Comparison of ENCODE assay signal across 8 cellular contexts in genomic region chr1:111507411-111508201, GRCh38. TPM values are rescaled to one million over a fixed set of nuclear protein-coding genes. Genes with fewer than 3 reads are reported as not detected.
DNase-seq lines count a peak whose midpoint lies in the region; ATAC-seq, FAIRE-seq and TF ChIP-seq lines count a peak whose summit lies in the region.

No MANE protein-coding gene starts in this region.

- no peaks in the 10 kb centered on the region for H3K27me3 ChIP-seq in trophoblast cell (ENCODE audit: insufficient read depth, low read length)

- H3K14ac ChIP-seq in trophoblast cell (ENCODE audit: low read length) = peak overlapping the region; percentile 76

- H2AFZ ChIP-seq in trophoblast cell (ENCODE audit: insufficient read depth, low read length, poor library complexity) = peak overlapping the region; percentile 41

- H2BK5ac ChIP-seq in trophoblast cell (ENCODE audit: low read depth, low read length, poor library complexity) = peak overlapping the region; percentile 5

- FAIRE-seq in urothelium cell line (lab: Jason Lieb, UNC) = no peak

- H3K18ac ChIP-seq in trophoblast cell (ENCODE audit: low read length) = peak overlapping the region; percentile 54

- intact Hi-C loops in Right ventricle myocardium superior (cut with DNase I) = loop anchor here (2.0 kb wide), 1 partner anchor 149 kb away; no protein-coding TSS in a partner anchor

- WGBS in trophoblast cell (ENCODE audit: extremely low coverage, insufficient coverage, insufficient read length) = no CpG with 5 or more reads among the region's 15 CpGs

- peak overlapping the region; percentile 4 for H2BK120ac ChIP-seq in trophoblast cell (ENCODE audit: insufficient read depth, low read length, poor library complexity)

- no peaks in the 10 kb centered on the region for H3K36me3 ChIP-seq in trophoblast cell (ENCODE audit: control insufficient read depth in 1 of 2, insufficient read depth in 2 of 2, low read length in 2 of 2)

- H3K27ac ChIP-seq in trophoblast cell (ENCODE audit: low read depth, low read length) = peak overlapping the region; percentile 66

- peak overlapping the region; percentile 71 for H4K8ac ChIP-seq in trophoblast cell (ENCODE audit: low read depth, low read length)

- H3K9me3 ChIP-seq in trophoblast cell (ENCODE audit: insufficient read depth, low read depth, low read length) = no peaks in the 10 kb centered on the region

- TF ChIP-seq CTCF in AG09309 (IDR thresholded peaks at IDR 0.05; ENCODE audit: control insufficient read depth, insufficient read depth, low read depth, low read length, missing control alignments) = peak; percentile 33

- no peak overlapping the region for H3K23ac ChIP-seq in trophoblast cell (ENCODE audit: low read length)

- H2BK12ac ChIP-seq in trophoblast cell (ENCODE audit: low read length) = peak overlapping the region; percentile 3

- peak overlapping the region; percentile 81 for H4K91ac ChIP-seq in trophoblast cell (ENCODE audit: low read depth, low read length)

- H3K4ac ChIP-seq in trophoblast cell (ENCODE audit: low read depth, low read length) = peak overlapping the region; percentile 16

- peak overlapping the region; percentile 20 for H3K9ac ChIP-seq in trophoblast cell (ENCODE audit: low read length)

- no peak overlapping the region for H2AK5ac ChIP-seq in trophoblast cell (ENCODE audit: low read length)

- TF ChIP-seq POLR2A in GM19099 (IDR thresholded peaks at IDR 0.05; ENCODE audit: extremely low read depth, insufficient read length, low read depth) = peak; percentile 62

- H3K4me3 ChIP-seq in AG09309 (ENCODE audit: control insufficient read depth, low read depth, low read length) = peak overlapping the region; percentile 15
- peak overlapping the region; percentile 62 for H3K4me3 ChIP-seq in trophoblast cell (ENCODE audit: low read depth, low read length)

- peaks cover 5% of the 10 kb centered on the region for H3K79me1 ChIP-seq in trophoblast cell (ENCODE audit: low read length)

- peaks cover 3% of the 10 kb centered on the region for H3K79me2 ChIP-seq in trophoblast cell (ENCODE audit: control insufficient read depth, insufficient read depth, low read length, poor library complexity)

- ATAC-seq in HG03280 (IDR thresholded peaks at IDR 0.05; ENCODE audit: unreplicated experiment) (peak; percentile 45), Right ventricle myocardium superior (ENCODE audit: poor library complexity) (peak; percentile 75)

- H3K4me2 ChIP-seq in trophoblast cell (ENCODE audit: low read length) = peak overlapping the region; percentile 65

- peak overlapping the region; percentile 94 for H4K12ac ChIP-seq in trophoblast cell (ENCODE audit: low read depth, low read length)

- peaks cover 3 to 7% of the 10 kb centered on the region in 2 experiments for H3K4me1 ChIP-seq in trophoblast cell (ENCODE audit: control insufficient read depth in 1 of 2, insufficient read depth in 2 of 2, low read length in 2 of 2)

- DNase-seq in AG09309 (ENCODE audit: low read depth) = peak; percentile 48
- peak; percentile 81 for DNase-seq in RPMI7951 (ENCODE audit: low read depth)
- DNase-seq in activated gamma-delta T cell treated with anti-CD3 and anti-CD28 coated beads, Interleukin-2, amount 50 U/mL, for 16 hours (ENCODE audit: low read depth) = peak; percentile 57
- DNase-seq in Right ventricle myocardium superior = peak; percentile 87
- DNase-seq in trophoblast cell = peak; percentile 46 to 55
- DNase-seq in urothelium cell line (ENCODE audit: low spot score) = peak; percentile 73

RNA-seq across cellular contexts. Expression of gene ADORA3, which starts 4.2 kb away (rescaled TPM):
- total RNA-seq in RPMI7951 (2014; rRNA removed; shearing (Covaris generic)) = not detected in 2 replicates
- total RNA-seq in Right ventricle myocardium superior = 3.3 TPM
- not detected in 2 replicates for polyA plus RNA-seq in trophoblast cell (2013)

RNA-seq across cellular contexts. Expression of gene TMIGD3, which starts 4.2 kb away (rescaled TPM):
- total RNA-seq in RPMI7951 (2014; rRNA removed; shearing (Covaris generic)) = not detected in 2 replicates
- 0.89 TPM for total RNA-seq in Right ventricle myocardium superior
- not detected in 2 replicates for polyA plus RNA-seq in trophoblast cell (2013)

RNA-seq across cellular contexts. Expression of gene C1orf162, which starts 33.8 kb away (rescaled TPM):
- total RNA-seq in RPMI7951 (2014; rRNA removed; shearing (Covaris generic)) = 0.24 TPM in 1 of 2 replicates, not detected in the other
- total RNA-seq in Right ventricle myocardium superior = 5.6 TPM
- polyA plus RNA-seq in trophoblast cell (2013) = 0.31 and 0.55 TPM in 2 replicates

RNA-seq across cellular contexts. Expression of gene ATP5PB, which starts 58.3 kb away (rescaled TPM):
- 707 and 736 TPM in 2 replicates for total RNA-seq in RPMI7951 (2014; rRNA removed; shearing (Covaris generic))
- total RNA-seq in Right ventricle myocardium superior = 680 TPM
- polyA plus RNA-seq in trophoblast cell (2013) = 268 and 276 TPM in 2 replicates

RNA-seq across cellular contexts. Expression of gene WDR77, which starts 58.5 kb away (rescaled TPM):
- 53.6 and 62.8 TPM in 2 replicates for total RNA-seq in RPMI7951 (2014; rRNA removed; shearing (Covaris generic))
- 25.4 TPM for total RNA-seq in Right ventricle myocardium superior
- polyA plus RNA-seq in trophoblast cell (2013) = 28.6 and 30.5 TPM in 2 replicates

Comparison
In these comparisons a context has a peak if more than half of its experiments do, and no peak if none do; other contexts are left out.
1. Peak in every context shown above with its lines: DNase-seq, ATAC-seq, H3K4me3 ChIP-seq and H3K27ac ChIP-seq.